In genomic region chr2:10773841-10774341, GRCh38 we compare ENCODE assay signal across 17 cellular contexts. TPM values are rescaled to one million over a fixed set of nuclear protein-coding genes. Genes with fewer than 3 reads are reported as not detected.
A peak's percentile ranks its signal among the peaks of the same experiment; 100 is the strongest.
DNase-seq lines count a peak whose midpoint lies in the region; ATAC-seq and TF ChIP-seq lines count a peak whose summit lies in the region.
"Had no signal": no experiment of that assay in that cellular context is flagged by ENCODE, and none has a peak within 500 bp of the region (broad histone marks: within the 10 kb centered on the region; RNA-seq: fewer than 3 reads in every experiment).

No MANE protein-coding gene starts in this region.

- DNase-seq in Caco-2 (peak in 1 of 2 experiments; percentile 73), WTC11 (ENCODE audit: low spot score) (no peak), heart right ventricle (no peak), neural crest cell (ENCODE audit: low read depth, low spot score) (no peak), OCI-LY7 (ENCODE audit: low spot score) (no peak), body of pancreas (no peak), putamen (ENCODE audit: low spot score) (no peak)
- DNase-seq in activated CD4-positive, CD25-positive, alpha-beta regulatory T cell treated with anti-CD3 and anti-CD28 coated beads, Interleukin-2, amount 50 U/mL, for 72 hours: no peak
- DNase-seq: activated CD4-positive, alpha-beta T cell treated with anti-CD3 and anti-CD28 coated beads, Interleukin-2, amount 50 U/mL, for 1 hour; activated naive CD8-positive, alpha-beta T cell treated with anti-CD3 and anti-CD28 coated beads, Interleukin-2, amount 10 ng/mL, durations not matched to agents 7 days and 5 days; caudate nucleus; EL; naive B cell; NCI-H1694 had no signal

- no peaks in the 10 kb centered on the region for H3K27me3 Mint-ChIP-seq in Caco-2 (ENCODE audit: insufficient read depth, unreplicated experiment)
- H3K27me3 Mint-ChIP-seq in WTC11 (ENCODE audit: low read depth): no peaks in the 10 kb centered on the region
- no peaks in the 10 kb centered on the region for H3K27me3 Mint-ChIP-seq in neural crest cell (ENCODE audit: low read depth)
- H3K27me3 Mint-ChIP-seq: activated naive CD8-positive, alpha-beta T cell treated with anti-CD3 and anti-CD28 coated beads, Interleukin-2, amount 10 ng/mL, durations not matched to agents 7 days and 5 days; naive B cell had no signal

- peaks cover 22% of the 10 kb centered on the region for H3K36me3 Mint-ChIP-seq in Caco-2 (ENCODE audit: insufficient read depth, unreplicated experiment)
- no peaks in the 10 kb centered on the region for H3K36me3 Mint-ChIP-seq in WTC11
- no peaks in the 10 kb centered on the region for H3K36me3 Mint-ChIP-seq in neural crest cell (ENCODE audit: low read depth)
- H3K36me3 Mint-ChIP-seq: activated naive CD8-positive, alpha-beta T cell treated with anti-CD3 and anti-CD28 coated beads, Interleukin-2, amount 10 ng/mL, durations not matched to agents 7 days and 5 days; naive B cell had no signal

- H3K9me2 ChIP-seq in OCI-LY7 (ENCODE audit: insufficient read depth, low read length): no peaks in the 10 kb centered on the region

- H3K4me1 ChIP-seq in Caco-2 (peaks cover 11% of the 10 kb centered on the region; the same call in 1 of the 2 replicates), heart right ventricle (peaks cover 0 to 28% (median 17%) of the 10 kb centered on the region in 9 donors), OCI-LY7 (ENCODE audit: insufficient read depth, low read length, poor library complexity, severe bottlenecking) (no peaks in the 10 kb centered on the region), body of pancreas (no peaks in the 10 kb centered on the region)

- no TSS peak for BruUV-seq in Caco-2 (replicated peaks; lab: Mats Ljungman, UMichigan)
- no TSS peak for BruUV-seq in OCI-LY7 (replicated peaks; lab: Mats Ljungman, UMichigan)

- CTCF ChIA-PET in Caco-2 (lab: Charles Lee) (no interaction called here), WTC11 (lab: Charles Lee) (no interaction called here), OCI-LY7 (lab: Charles Lee; ENCODE audit: unreplicated experiment) (no interaction called here)

- intact Hi-C loops in Caco-2 (cut with micrococcal nuclease; ENCODE audit: unreplicated experiment): no loop called here
- intact Hi-C loops in heart right ventricle (cut with DNase I): no loop called here
- intact Hi-C loops in OCI-LY7 (cut with micrococcal nuclease; ENCODE audit: unreplicated experiment): no loop called here
- intact Hi-C loops in body of pancreas (cut with DNase I): no loop called here

- ATAC-seq in WTC11: no peak
- peak in 3 of 8 donors; percentile 3 to 14 (median 10) for ATAC-seq in heart right ventricle
- ATAC-seq in body of pancreas: no peak
- ATAC-seq: left lobe of liver had no signal

- H3K27ac Mint-ChIP-seq in Caco-2 (ENCODE audit: unreplicated experiment) (peak overlapping the region; percentile 16), WTC11 (peak overlapping the region; percentile 23; the same call in 1 of the 2 replicates), neural crest cell (ENCODE audit: unreplicated experiment) (peak overlapping the region; percentile 71)
- H3K27ac Mint-ChIP-seq: activated naive CD8-positive, alpha-beta T cell treated with anti-CD3 and anti-CD28 coated beads, Interleukin-2, amount 10 ng/mL, durations not matched to agents 7 days and 5 days had no signal

- H3K27ac ChIP-seq in heart right ventricle (peak overlapping the region in 9 of 10 donors; percentile 18 to 69 (median 56)), OCI-LY7 (ENCODE audit: low read depth, low read length, poor library complexity, severe bottlenecking) (no peak overlapping the region), body of pancreas (no peak overlapping the region)

- H2AFZ ChIP-seq in OCI-LY7 (ENCODE audit: low read length): no peak overlapping the region

- H3K9me3 ChIP-seq in Caco-2 (no peaks in the 10 kb centered on the region), heart right ventricle (no peaks in the 10 kb centered on the region), OCI-LY7 (ENCODE audit: low read length) (no peaks in the 10 kb centered on the region), body of pancreas (no peaks in the 10 kb centered on the region)

- no peak overlapping the region for H3K4me3 Mint-ChIP-seq in Caco-2 (ENCODE audit: unreplicated experiment)
- H3K4me3 Mint-ChIP-seq in WTC11: no peak overlapping the region
- H3K4me3 Mint-ChIP-seq in neural crest cell: no peak overlapping the region
- H3K4me3 Mint-ChIP-seq: activated naive CD8-positive, alpha-beta T cell treated with anti-CD3 and anti-CD28 coated beads, Interleukin-2, amount 10 ng/mL, durations not matched to agents 7 days and 5 days; naive B cell had no signal

- H3K36me3 ChIP-seq in Caco-2 (ENCODE audit: control insufficient read depth, insufficient read depth, low read length): no peaks in the 10 kb centered on the region
- peaks cover 0 to 22% (median 0%) of the 10 kb centered on the region in 9 donors for H3K36me3 ChIP-seq in heart right ventricle
- no peaks in the 10 kb centered on the region; the same call in 1 of the 2 replicates for H3K36me3 ChIP-seq in OCI-LY7 (ENCODE audit: insufficient read depth, low read length)
- H3K36me3 ChIP-seq in body of pancreas (replicated peaks in 1 of 2; ENCODE audit: insufficient read depth in 1 of 2, low read depth in 2 of 2): peaks cover 0 to 2% of the 10 kb centered on the region in 2 donors

- H3K9me3 Mint-ChIP-seq in Caco-2 (ENCODE audit: unreplicated experiment) (no peaks in the 10 kb centered on the region), WTC11 (no peaks in the 10 kb centered on the region), neural crest cell (no peaks in the 10 kb centered on the region)
- H3K9me3 Mint-ChIP-seq: activated naive CD8-positive, alpha-beta T cell treated with anti-CD3 and anti-CD28 coated beads, Interleukin-2, amount 10 ng/mL, durations not matched to agents 7 days and 5 days; naive B cell had no signal

- POLR2A ChIA-PET in Caco-2 (lab: Charles Lee): no interaction called here
- POLR2A ChIA-PET in WTC11 (lab: Charles Lee): no interaction called here
- POLR2A ChIA-PET in OCI-LY7 (lab: Charles Lee): no interaction called here

- H3K27me3 ChIP-seq in Caco-2 (replicated peaks; ENCODE audit: control insufficient read depth, insufficient read depth, low read length) (no peaks in the 10 kb centered on the region), heart right ventricle (no peaks in the 10 kb centered on the region), body of pancreas (no peaks in the 10 kb centered on the region)

- H3K4me3 ChIP-seq in Caco-2 (ENCODE audit: low read depth, low read length): no peak overlapping the region
- H3K4me3 ChIP-seq in heart right ventricle: no peak overlapping the region
- no peak overlapping the region for H3K4me3 ChIP-seq in OCI-LY7 (ENCODE audit: low read depth, low read length, poor library complexity, severe bottlenecking)
- no peak overlapping the region for H3K4me3 ChIP-seq in body of pancreas
- H3K4me3 ChIP-seq: SK-N-MC had no signal

- WGBS in heart right ventricle, 2 donors: 56 to 59% methylated on average over 7 of the region's 7 CpGs
- 57 to 77% methylated on average over 4 to 7 of the region's 7 CpGs for WGBS in body of pancreas, 2 donors

- no peaks in the 10 kb centered on the region for H4K20me1 ChIP-seq in OCI-LY7 (ENCODE audit: insufficient read depth, low read length)

- TF ChIP-seq CTCF in Caco-2 (IDR thresholded peaks at IDR 0.05; ENCODE audit: insufficient read depth in 1 of 2, low read depth in 1 of 2, low read length in 1 of 2, severe bottlenecking in 1 of 2, unreplicated experiment in 1 of 2) (no peak), WTC11 (IDR thresholded peaks at IDR 0.05) (no peak), heart right ventricle (IDR thresholded peaks at IDR 0.05) (no peak), neural crest cell (conservative IDR thresholded peaks at IDR 0.05) (no peak), OCI-LY7 (conservative IDR thresholded peaks at IDR 0.05; ENCODE audit: low read length) (no peak), body of pancreas (IDR thresholded peaks at IDR 0.05) (no peak)

- no peak overlapping the region for H3K4me2 ChIP-seq in OCI-LY7 (ENCODE audit: low read length)

- H3K4me1 Mint-ChIP-seq in Caco-2 (ENCODE audit: low read depth, unreplicated experiment) (peaks cover 5% of the 10 kb centered on the region), WTC11 (peaks cover 5% of the 10 kb centered on the region; the same call in 1 of the 2 replicates), neural crest cell (peaks cover 4% of the 10 kb centered on the region)
- H3K4me1 Mint-ChIP-seq: activated naive CD8-positive, alpha-beta T cell treated with anti-CD3 and anti-CD28 coated beads, Interleukin-2, amount 10 ng/mL, durations not matched to agents 7 days and 5 days had no signal

- no peak for TF ChIP-seq POLR2A in body of pancreas (IDR thresholded peaks at IDR 0.05)

- H3K79me2 ChIP-seq in OCI-LY7 (ENCODE audit: insufficient read depth, low read depth, low read length): no peaks in the 10 kb centered on the region

TF ChIP-seq in WTC11, 78 proteins besides CTCF, POLR2A, EP300 and RAD21 (continues in another document):
- no peak for TF ChIP-seq ZNF263 (CRISPR knock-in tag; IDR thresholded peaks at IDR 0.05; ENCODE audit: low read depth)
- TF ChIP-seq FOXJ3 (CRISPR knock-in tag; IDR thresholded peaks at IDR 0.05; ENCODE audit: borderline replicate concordance): no peak
- TF ChIP-seq ATF1 (CRISPR knock-in tag; IDR thresholded peaks at IDR 0.05): no peak
- TF ChIP-seq ZBTB21 (CRISPR knock-in tag; IDR thresholded peaks at IDR 0.05; ENCODE audit: borderline replicate concordance): no peak

RNA-seq across cellular contexts. Expression of gene PDIA6, which starts 38.7 kb away (rescaled TPM):
- total RNA-seq in Caco-2 (2022): 379 and 384 TPM in 2 replicates
- total RNA-seq in WTC11 (2021): 331 to 344 TPM (median 340 TPM) in 3 replicates
- 100 to 1,000 TPM in 6 of 10 donors, 10 to 100 TPM in 4; 86.9 to 174 (median 107) TPM for total RNA-seq in heart right ventricle
- 100 to 1,000 TPM in 1 of 2 donors, 10 to 100 TPM in 1; 24.7 to 317 TPM for polyA plus RNA-seq in heart right ventricle
- total RNA-seq in neural crest cell: 235 and 248 TPM in 2 replicates
- total RNA-seq in OCI-LY7 (2014; rRNA removed; shearing (Covaris generic)): 171 and 192 TPM in 2 replicates
- 132 and 150 TPM in 2 replicates for total RNA-seq in OCI-LY7 (2022)
- 100 to 1,000 TPM; 113 to 141 TPM for total RNA-seq in body of pancreas

RNA-seq across cellular contexts. Expression of gene ATP6V1C2, which starts 52.5 kb away (rescaled TPM):
- total RNA-seq in Caco-2 (2022): 4.2 and 4.8 TPM in 2 replicates
- 0.42 to 1.9 TPM (median 1.2 TPM) in 3 replicates for total RNA-seq in WTC11 (2021)
- 1 to 10 TPM in 3 of 10 donors, under 1 TPM in 7; 0.09 to 3.4 (median 0.64) TPM for total RNA-seq in heart right ventricle
- 1 to 10 TPM; 1.6 to 2.1 TPM for polyA plus RNA-seq in heart right ventricle
- total RNA-seq in neural crest cell: 0.14 TPM in 1 of 2 replicates, not detected in the other
- total RNA-seq in OCI-LY7 (2014; rRNA removed; shearing (Covaris generic)): 0.13 TPM in 1 of 2 replicates, not detected in the other
- total RNA-seq in OCI-LY7 (2022): not detected in 2 replicates
- total RNA-seq in body of pancreas: under 1 TPM in 1 of 2 donors, not detected in 1; 0.66 TPM
- total RNA-seq: activated naive CD8-positive, alpha-beta T cell treated with anti-CD3 and anti-CD28 coated beads, Interleukin-2, amount 10 ng/mL, durations not matched to agents 7 days and 5 days; HT-29 had no signal

Comparison
In these comparisons a context has a peak if more than half of its experiments do, and no peak if none do; other contexts are left out.
1. H3K27ac Mint-ChIP-seq: peak in every context shown above with its lines; median percentile 71 in neural crest cell; 23 in WTC11; 16 in Caco-2.
2. H3K27ac ChIP-seq: peak in heart right ventricle (9 of 10); none in OCI-LY7 (single experiment) and body of pancreas (0 of 4).